14 cellular contexts compared by ENCODE assay signal in genomic region chr11:109704432-109704831, GRCh38.
DNase-seq lines count a peak whose midpoint lies in the region; ATAC-seq and TF ChIP-seq lines count a peak whose summit lies in the region.
"Had no signal": no experiment of that assay in that cellular context is flagged by ENCODE, and none has a peak within 500 bp of the region (broad histone marks: within the 10 kb centered on the region; RNA-seq: fewer than 3 reads in every experiment).

No MANE protein-coding gene starts in this region.

- H3K4me1 ChIP-seq in Peyer's patch (no peaks in the 10 kb centered on the region), foreskin keratinocyte (no peaks in the 10 kb centered on the region)
- H3K4me1 ChIP-seq: SJSA1 had no signal

- no peak overlapping the region for H3K4me3 ChIP-seq in Peyer's patch
- H3K4me3 ChIP-seq: K562, SJSA1 had no signal

- TF ChIP-seq POLR2A in Peyer's patch (IDR thresholded peaks at IDR 0.05): no peak

- no peaks in the 10 kb centered on the region for H3K36me3 ChIP-seq in Peyer's patch
- H3K36me3 ChIP-seq: SJSA1 had no signal

- no peaks in the 10 kb centered on the region for H3K27me3 ChIP-seq in Peyer's patch
- H3K27me3 ChIP-seq in foreskin keratinocyte: no peaks in the 10 kb centered on the region
- H3K27me3 ChIP-seq: SJSA1 had no signal

- peak; percentile 4 for DNase-seq in NCI-H345 (lab: John Stamatoyannopoulos, UW)
- no peak for DNase-seq in NCI-H345 treated with DMSO at 0.1 percent for 48 hours (lab: John Stamatoyannopoulos, UW; ENCODE audit: unreplicated experiment)
- DNase-seq in NCI-H187 treated with DMSO at 0.1 percent for 48 hours (lab: John Stamatoyannopoulos, UW): peak; percentile 62
- peak; percentile 62 for DNase-seq in NCI-H510A treated with DMSO at 0.1 percent for 48 hours (lab: John Stamatoyannopoulos, UW)
- DNase-seq in AG08395 (ENCODE audit: low spot score): no peak
- DNase-seq in Peyer's patch: no peak
- DNase-seq in foreskin keratinocyte: no peak
- DNase-seq: DMS 273 treated with DMSO at 0.1 percent for 48 hours, HFFc6, MV-4-11, PC-3, T-helper 2 cell had no signal

- H3K27ac ChIP-seq in Peyer's patch (no peak overlapping the region), foreskin keratinocyte (no peak overlapping the region)
- H3K27ac ChIP-seq: SJSA1 had no signal

- ATAC-seq in foreskin keratinocyte: no peak
- ATAC-seq: K562, PC-3 had no signal

- TF ChIP-seq CTCF in Peyer's patch (IDR thresholded peaks at IDR 0.05) (no peak), foreskin keratinocyte (conservative IDR thresholded peaks at IDR 0.05) (no peak)

- no peaks in the 10 kb centered on the region for H3K9me3 ChIP-seq in Peyer's patch
- H3K9me3 ChIP-seq: SJSA1 had no signal

Comparison
In these comparisons a context has a peak if more than half of its experiments do, and no peak if none do; other contexts are left out.
1. DNase-seq: peak in NCI-H345 (single experiment), NCI-H187 treated with DMSO at 0.1 percent for 48 hours (single experiment) and NCI-H510A treated with DMSO at 0.1 percent for 48 hours (single experiment); none in NCI-H345 treated with DMSO at 0.1 percent for 48 hours (single experiment), AG08395 (single experiment), Peyer's patch (0 of 3) and foreskin keratinocyte (0 of 2).